ENCODE assay signal across 1 cellular context in the genomic region with DNA sequence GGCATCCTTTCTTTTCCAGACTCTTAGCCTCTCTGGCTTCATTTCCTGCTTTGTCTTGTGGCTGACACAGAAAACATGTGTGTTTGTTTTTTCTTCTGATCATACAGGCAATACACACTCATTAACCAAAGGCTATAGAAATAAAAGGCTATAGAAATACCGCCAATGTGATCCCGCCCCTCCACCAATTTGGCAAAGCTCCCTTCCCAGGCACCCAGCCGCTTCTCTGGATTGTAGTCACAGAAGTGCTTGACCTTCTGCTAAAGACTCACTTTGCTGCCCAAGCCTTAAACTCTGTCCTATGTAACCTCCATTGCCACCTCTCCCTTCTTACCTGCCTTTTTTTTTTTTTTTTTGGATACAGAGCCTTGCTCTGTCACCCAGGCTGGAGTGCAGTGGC.
TF ChIP-seq lines count a peak whose summit lies in the region.

No MANE protein-coding gene starts in this region.

TF ChIP-seq in GM12878, 131 proteins besides CTCF, POLR2A, EP300 and RAD21:
- TF ChIP-seq, protein P1, sequence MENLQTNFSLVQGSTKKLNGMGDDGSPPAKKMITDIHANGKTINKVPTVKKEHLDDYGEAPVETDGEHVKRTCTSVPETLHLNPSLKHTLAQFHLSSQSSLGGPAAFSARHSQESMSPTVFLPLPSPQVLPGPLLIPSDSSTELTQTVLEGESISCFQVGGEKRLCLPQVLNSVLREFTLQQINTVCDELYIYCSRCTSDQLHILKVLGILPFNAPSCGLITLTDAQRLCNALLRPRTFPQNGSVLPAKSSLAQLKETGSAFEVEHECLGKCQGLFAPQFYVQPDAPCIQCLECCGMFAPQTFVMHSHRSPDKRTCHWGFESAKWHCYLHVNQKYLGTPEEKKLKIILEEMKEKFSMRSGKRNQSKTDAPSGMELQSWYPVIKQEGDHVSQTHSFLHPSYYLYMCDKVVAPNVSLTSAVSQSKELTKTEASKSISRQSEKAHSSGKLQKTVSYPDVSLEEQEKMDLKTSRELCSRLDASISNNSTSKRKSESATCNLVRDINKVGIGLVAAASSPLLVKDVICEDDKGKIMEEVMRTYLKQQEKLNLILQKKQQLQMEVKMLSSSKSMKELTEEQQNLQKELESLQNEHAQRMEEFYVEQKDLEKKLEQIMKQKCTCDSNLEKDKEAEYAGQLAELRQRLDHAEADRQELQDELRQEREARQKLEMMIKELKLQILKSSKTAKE (IDR thresholded peaks at IDR 0.05; ENCODE audit: low read depth, poor library complexity, severe bottlenecking): no peak
- no peak for TF ChIP-seq NR2C2 (IDR thresholded peaks at IDR 0.05; ENCODE audit: borderline replicate concordance, control insufficient read depth, insufficient read length, low read depth)
- TF ChIP-seq, protein P2, sequence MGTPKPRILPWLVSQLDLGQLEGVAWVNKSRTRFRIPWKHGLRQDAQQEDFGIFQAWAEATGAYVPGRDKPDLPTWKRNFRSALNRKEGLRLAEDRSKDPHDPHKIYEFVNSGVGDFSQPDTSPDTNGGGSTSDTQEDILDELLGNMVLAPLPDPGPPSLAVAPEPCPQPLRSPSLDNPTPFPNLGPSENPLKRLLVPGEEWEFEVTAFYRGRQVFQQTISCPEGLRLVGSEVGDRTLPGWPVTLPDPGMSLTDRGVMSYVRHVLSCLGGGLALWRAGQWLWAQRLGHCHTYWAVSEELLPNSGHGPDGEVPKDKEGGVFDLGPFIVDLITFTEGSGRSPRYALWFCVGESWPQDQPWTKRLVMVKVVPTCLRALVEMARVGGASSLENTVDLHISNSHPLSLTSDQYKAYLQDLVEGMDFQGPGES (IDR thresholded peaks at IDR 0.05): no peak
- TF ChIP-seq BHLHE40 (IDR thresholded peaks at IDR 0.05; ENCODE audit: borderline replicate concordance in 1 of 2, low read depth in 2 of 2, low read length in 1 of 2): no peak
- TF ChIP-seq, protein P3, sequence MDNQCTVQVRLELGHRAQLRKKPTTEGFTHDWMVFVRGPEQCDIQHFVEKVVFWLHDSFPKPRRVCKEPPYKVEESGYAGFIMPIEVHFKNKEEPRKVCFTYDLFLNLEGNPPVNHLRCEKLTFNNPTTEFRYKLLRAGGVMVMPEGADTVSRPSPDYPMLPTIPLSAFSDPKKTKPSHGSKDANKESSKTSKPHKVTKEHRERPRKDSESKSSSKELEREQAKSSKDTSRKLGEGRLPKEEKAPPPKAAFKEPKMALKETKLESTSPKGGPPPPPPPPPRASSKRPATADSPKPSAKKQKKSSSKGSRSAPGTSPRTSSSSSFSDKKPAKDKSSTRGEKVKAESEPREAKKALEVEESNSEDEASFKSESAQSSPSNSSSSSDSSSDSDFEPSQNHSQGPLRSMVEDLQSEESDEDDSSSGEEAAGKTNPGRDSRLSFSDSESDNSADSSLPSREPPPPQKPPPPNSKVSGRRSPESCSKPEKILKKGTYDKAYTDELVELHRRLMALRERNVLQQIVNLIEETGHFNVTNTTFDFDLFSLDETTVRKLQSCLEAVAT (IDR thresholded peaks at IDR 0.05): no peak
- no peak for TF ChIP-seq POLR2AphosphoS5 (IDR thresholded peaks at IDR 0.05; ENCODE audit: low read length)
- TF ChIP-seq SMARCA5 (IDR thresholded peaks at IDR 0.05): no peak
- TF ChIP-seq, protein P4, sequence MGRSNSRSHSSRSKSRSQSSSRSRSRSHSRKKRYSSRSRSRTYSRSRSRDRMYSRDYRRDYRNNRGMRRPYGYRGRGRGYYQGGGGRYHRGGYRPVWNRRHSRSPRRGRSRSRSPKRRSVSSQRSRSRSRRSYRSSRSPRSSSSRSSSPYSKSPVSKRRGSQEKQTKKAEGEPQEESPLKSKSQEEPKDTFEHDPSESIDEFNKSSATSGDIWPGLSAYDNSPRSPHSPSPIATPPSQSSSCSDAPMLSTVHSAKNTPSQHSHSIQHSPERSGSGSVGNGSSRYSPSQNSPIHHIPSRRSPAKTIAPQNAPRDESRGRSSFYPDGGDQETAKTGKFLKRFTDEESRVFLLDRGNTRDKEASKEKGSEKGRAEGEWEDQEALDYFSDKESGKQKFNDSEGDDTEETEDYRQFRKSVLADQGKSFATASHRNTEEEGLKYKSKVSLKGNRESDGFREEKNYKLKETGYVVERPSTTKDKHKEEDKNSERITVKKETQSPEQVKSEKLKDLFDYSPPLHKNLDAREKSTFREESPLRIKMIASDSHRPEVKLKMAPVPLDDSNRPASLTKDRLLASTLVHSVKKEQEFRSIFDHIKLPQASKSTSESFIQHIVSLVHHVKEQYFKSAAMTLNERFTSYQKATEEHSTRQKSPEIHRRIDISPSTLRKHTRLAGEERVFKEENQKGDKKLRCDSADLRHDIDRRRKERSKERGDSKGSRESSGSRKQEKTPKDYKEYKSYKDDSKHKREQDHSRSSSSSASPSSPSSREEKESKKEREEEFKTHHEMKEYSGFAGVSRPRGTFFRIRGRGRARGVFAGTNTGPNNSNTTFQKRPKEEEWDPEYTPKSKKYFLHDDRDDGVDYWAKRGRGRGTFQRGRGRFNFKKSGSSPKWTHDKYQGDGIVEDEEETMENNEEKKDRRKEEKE (IDR thresholded peaks at IDR 0.05): no peak
- TF ChIP-seq CHD1 (IDR thresholded peaks at IDR 0.05; ENCODE audit: low read depth, low read length): no peak
- TF ChIP-seq CBX3 (IDR thresholded peaks at IDR 0.05; ENCODE audit: borderline replicate concordance, low read depth): no peak
- TF ChIP-seq MYC (IDR thresholded peaks at IDR 0.05; ENCODE audit: insufficient read depth, insufficient read length, insufficient replicate concordance, low read length, severe bottlenecking): no peak
- no peak for TF ChIP-seq MTA2 (IDR thresholded peaks at IDR 0.05; ENCODE audit: low read depth)
- TF ChIP-seq SRF (IDR thresholded peaks at IDR 0.05; ENCODE audit: low read depth in 2 of 2, low read length in 2 of 2): no peak
- no peak for TF ChIP-seq RFX5 (IDR thresholded peaks at IDR 0.05; ENCODE audit: low read depth, low read length)
- TF ChIP-seq, protein P5, sequence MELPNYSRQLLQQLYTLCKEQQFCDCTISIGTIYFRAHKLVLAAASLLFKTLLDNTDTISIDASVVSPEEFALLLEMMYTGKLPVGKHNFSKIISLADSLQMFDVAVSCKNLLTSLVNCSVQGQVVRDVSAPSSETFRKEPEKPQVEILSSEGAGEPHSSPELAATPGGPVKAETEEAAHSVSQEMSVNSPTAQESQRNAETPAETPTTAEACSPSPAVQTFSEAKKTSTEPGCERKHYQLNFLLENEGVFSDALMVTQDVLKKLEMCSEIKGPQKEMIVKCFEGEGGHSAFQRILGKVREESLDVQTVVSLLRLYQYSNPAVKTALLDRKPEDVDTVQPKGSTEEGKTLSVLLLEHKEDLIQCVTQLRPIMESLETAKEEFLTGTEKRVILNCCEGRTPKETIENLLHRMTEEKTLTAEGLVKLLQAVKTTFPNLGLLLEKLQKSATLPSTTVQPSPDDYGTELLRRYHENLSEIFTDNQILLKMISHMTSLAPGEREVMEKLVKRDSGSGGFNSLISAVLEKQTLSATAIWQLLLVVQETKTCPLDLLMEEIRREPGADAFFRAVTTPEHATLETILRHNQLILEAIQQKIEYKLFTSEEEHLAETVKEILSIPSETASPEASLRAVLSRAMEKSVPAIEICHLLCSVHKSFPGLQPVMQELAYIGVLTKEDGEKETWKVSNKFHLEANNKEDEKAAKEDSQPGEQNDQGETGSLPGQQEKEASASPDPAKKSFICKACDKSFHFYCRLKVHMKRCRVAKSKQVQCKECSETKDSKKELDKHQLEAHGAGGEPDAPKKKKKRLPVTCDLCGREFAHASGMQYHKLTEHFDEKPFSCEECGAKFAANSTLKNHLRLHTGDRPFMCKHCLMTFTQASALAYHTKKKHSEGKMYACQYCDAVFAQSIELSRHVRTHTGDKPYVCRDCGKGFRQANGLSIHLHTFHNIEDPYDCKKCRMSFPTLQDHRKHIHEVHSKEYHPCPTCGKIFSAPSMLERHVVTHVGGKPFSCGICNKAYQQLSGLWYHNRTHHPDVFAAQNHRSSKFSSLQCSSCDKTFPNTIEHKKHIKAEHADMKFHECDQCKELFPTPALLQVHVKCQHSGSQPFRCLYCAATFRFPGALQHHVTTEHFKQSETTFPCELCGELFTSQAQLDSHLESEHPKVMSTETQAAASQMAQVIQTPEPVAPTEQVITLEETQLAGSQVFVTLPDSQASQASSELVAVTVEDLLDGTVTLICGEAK (IDR thresholded peaks at IDR 0.05; ENCODE audit: borderline replicate concordance): no peak
- TF ChIP-seq TCF12 (IDR thresholded peaks at IDR 0.05; ENCODE audit: low read depth, low read length): no peak
- TF ChIP-seq TARDBP (IDR thresholded peaks at IDR 0.05; ENCODE audit: borderline replicate concordance): no peak
- TF ChIP-seq BACH1 (IDR thresholded peaks at IDR 0.05; ENCODE audit: borderline replicate concordance): no peak
- no peak for TF ChIP-seq NFYA (IDR thresholded peaks at IDR 0.05; ENCODE audit: borderline replicate concordance, low read depth, low read length)
- TF ChIP-seq MXI1 (IDR thresholded peaks at IDR 0.05; ENCODE audit: low read depth, low read length): no peak
